20 cellular contexts compared by ENCODE assay signal in the genomic region with DNA sequence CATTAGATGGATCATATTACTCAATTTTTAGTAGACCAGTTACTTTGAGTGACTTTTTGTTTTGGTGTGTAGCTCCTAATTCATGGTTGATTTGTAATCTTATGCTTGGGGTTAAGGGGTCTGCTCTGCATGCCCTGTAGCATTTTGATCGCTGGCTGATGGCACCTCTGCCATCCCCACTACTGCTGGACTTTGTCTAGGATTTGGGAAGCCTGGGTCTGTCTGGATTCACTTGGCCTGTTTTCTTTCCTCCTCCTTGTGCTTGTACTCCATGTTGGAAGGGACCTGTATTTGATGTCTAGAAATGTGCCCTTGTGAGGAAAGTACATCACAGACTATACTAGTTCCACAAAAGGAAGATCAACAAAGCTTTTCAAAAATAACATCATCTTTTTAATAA.
"Had no signal": no experiment of that assay in that cellular context is flagged by ENCODE, and none has a peak within 500 bp of the region (broad histone marks: within the 10 kb centered on the region; RNA-seq: fewer than 3 reads in every experiment).

No MANE protein-coding gene starts in this region.

- H3K36me3 ChIP-seq: colonic mucosa, tibial nerve, vagina had no signal

- H3K27me3 ChIP-seq: body of pancreas, colonic mucosa, tibial nerve, vagina had no signal

- H3K4me1 Mint-ChIP-seq: activated CD4-positive, alpha-beta T cell treated with anti-CD3 and anti-CD28 coated beads, Interleukin-2, amount 10 ng/mL, durations not matched to agents 24 days and 14 days; activated naive CD8-positive, alpha-beta T cell treated with anti-CD3 and anti-CD28 coated beads, Interleukin-2, amount 10 ng/mL, durations not matched to agents 7 days and 5 days had no signal

- H3K4me3 Mint-ChIP-seq: activated CD4-positive, alpha-beta T cell treated with anti-CD3 and anti-CD28 coated beads, Interleukin-2, amount 10 ng/mL, durations not matched to agents 24 days and 14 days; activated CD8-positive, alpha-beta T cell treated with anti-CD3 and anti-CD28 coated beads for 36 hours; activated naive CD8-positive, alpha-beta T cell treated with anti-CD3 and anti-CD28 coated beads, Interleukin-2, amount 10 ng/mL, durations not matched to agents 7 days and 5 days; activated T-helper 17 cell treated with anti-CD3 and anti-CD28 coated beads, Interleukin-2, amount 50 U/mL, for 72 hours; endodermal cell; T-cell had no signal

- H3K9me3 Mint-ChIP-seq: activated CD4-positive, alpha-beta T cell treated with anti-CD3 and anti-CD28 coated beads, Interleukin-2, amount 10 ng/mL, durations not matched to agents 24 days and 14 days; activated CD8-positive, alpha-beta T cell treated with anti-CD3 and anti-CD28 coated beads for 36 hours; activated T-helper 17 cell treated with anti-CD3 and anti-CD28 coated beads, Interleukin-2, amount 50 U/mL, for 72 hours; endodermal cell; T-cell had no signal

- H3K4me3 ChIP-seq: body of pancreas, colonic mucosa, lung, tibial nerve, vagina had no signal

- DNase-seq: activated CD4-positive, alpha-beta T cell treated with anti-CD3 and anti-CD28 coated beads, Interleukin-2, amount 10 ng/mL, durations not matched to agents 24 days and 14 days; activated CD4-positive, CD25-positive, alpha-beta regulatory T cell; activated CD8-positive, alpha-beta T cell treated with anti-CD3 and anti-CD28 coated beads for 36 hours; activated naive CD4-positive, alpha-beta T cell; activated naive CD8-positive, alpha-beta T cell treated with anti-CD3 and anti-CD28 coated beads, Interleukin-2, amount 10 ng/mL, durations not matched to agents 7 days and 5 days; activated T-cell treated with anti-CD3 and anti-CD28 coated beads, Interleukin-2, amount 50 U/mL, for 1 hour; amygdala; body of pancreas; caudate nucleus; colonic mucosa; endodermal cell; foreskin melanocyte; hypothalamus; midbrain; stimulated activated naive CD4-positive, alpha-beta T cell treated with Interleukin-2 at 50 U/mL for 16 hours; T-cell had no signal

- H3K27ac Mint-ChIP-seq: activated CD4-positive, alpha-beta T cell treated with anti-CD3 and anti-CD28 coated beads, Interleukin-2, amount 10 ng/mL, durations not matched to agents 24 days and 14 days; activated CD8-positive, alpha-beta T cell treated with anti-CD3 and anti-CD28 coated beads for 36 hours; activated naive CD8-positive, alpha-beta T cell treated with anti-CD3 and anti-CD28 coated beads, Interleukin-2, amount 10 ng/mL, durations not matched to agents 7 days and 5 days; activated T-helper 17 cell treated with anti-CD3 and anti-CD28 coated beads, Interleukin-2, amount 50 U/mL, for 72 hours; endodermal cell; T-cell had no signal

- H3K27me3 Mint-ChIP-seq: activated CD4-positive, alpha-beta T cell treated with anti-CD3 and anti-CD28 coated beads, Interleukin-2, amount 10 ng/mL, durations not matched to agents 24 days and 14 days; activated CD8-positive, alpha-beta T cell treated with anti-CD3 and anti-CD28 coated beads for 36 hours; activated naive CD8-positive, alpha-beta T cell treated with anti-CD3 and anti-CD28 coated beads, Interleukin-2, amount 10 ng/mL, durations not matched to agents 7 days and 5 days; activated T-helper 17 cell treated with anti-CD3 and anti-CD28 coated beads, Interleukin-2, amount 50 U/mL, for 72 hours; T-cell had no signal

- ATAC-seq: activated CD8-positive, alpha-beta T cell treated with anti-CD3 and anti-CD28 coated beads for 36 hours; activated T-helper 17 cell treated with anti-CD3 and anti-CD28 coated beads, Interleukin-2, amount 50 U/mL, for 72 hours; body of pancreas; T-cell had no signal

- H3K4me1 ChIP-seq: colonic mucosa had no signal

- H3K9me3 ChIP-seq: body of pancreas, colonic mucosa, tibial nerve, vagina had no signal

- H3K27ac ChIP-seq: body of pancreas, colonic mucosa, tibial nerve, vagina had no signal
